In genomic region chr19:46387713-46388130, GRCh38 we compare ENCODE assay signal across 19 cellular contexts. TPM values are rescaled to one million over a fixed set of nuclear protein-coding genes. Genes with fewer than 3 reads are reported as not detected.
DNase-seq lines count a peak whose midpoint lies in the region; ATAC-seq, FAIRE-seq and TF ChIP-seq lines count a peak whose summit lies in the region.
"Had no signal": no experiment of that assay in that cellular context is flagged by ENCODE, and none has a peak within 500 bp of the region (broad histone marks: within the 10 kb centered on the region; RNA-seq: fewer than 3 reads in every experiment).

No MANE protein-coding gene starts in this region.

- H3K4me1 ChIP-seq in left ventricle myocardium inferior (peaks cover 25% of the 10 kb centered on the region), kidney (ENCODE audit: control insufficient read depth in 1 of 2, insufficient read depth in 1 of 2, low read depth in 1 of 2, low read length in 2 of 2) (no peaks in the 10 kb centered on the region), esophagus muscularis mucosa (peaks cover 14 to 19% (median 16%) of the 10 kb centered on the region in 4 donors)
- H3K4me1 ChIP-seq: A549, BE2C, HAP-1 had no signal

- CTCF ChIA-PET in activated CD4-positive, alpha-beta memory T cell treated with anti-CD3 and anti-CD28 coated beads for 36 hours (lab: Charles Lee) = no interaction called here

- no peaks in the 10 kb centered on the region for H3K9me3 ChIP-seq in left ventricle myocardium inferior (replicated peaks)
- no peaks in the 10 kb centered on the region for H3K9me3 ChIP-seq in kidney (ENCODE audit: control insufficient read depth in 1 of 2, low read length in 2 of 2)
- H3K9me3 ChIP-seq in esophagus muscularis mucosa = no peaks in the 10 kb centered on the region
- H3K9me3 ChIP-seq: BE2C, HAP-1 had no signal

- intact Hi-C loops in cardiac septum (cut with DNase I) = no loop called here
- intact Hi-C loops in left ventricle myocardium inferior (cut with micrococcal nuclease) = no loop called here
- intact Hi-C loops in kidney (cut with DNase I) = no loop called here
- intact Hi-C loops in activated CD4-positive, alpha-beta memory T cell treated with anti-CD3 and anti-CD28 coated beads for 36 hours (cut with micrococcal nuclease) = no loop called here
- intact Hi-C loops in esophagus muscularis mucosa (cut with DNase I) = no loop called here

- ATAC-seq in stimulated activated naive B cell treated with anti-CD40 and anti-IgM and Interleukin-4, amounts not matched to agents 10 μg/mL and 1 μg/mL and 100 μg/mL, for 72 hours (replicated peaks) = no peak
- ATAC-seq: A549; CD8-positive, alpha-beta T cell had no signal

- peak; percentile 53 for DNase-seq in cardiac septum (ENCODE audit: low spot score)
- no peak for DNase-seq in left ventricle myocardium inferior
- peak; percentile 66 for DNase-seq in chondrocyte (ENCODE audit: low spot score)
- DNase-seq in kidney = peak; percentile 37
- no peak for DNase-seq in stimulated activated naive B cell treated with anti-CD40 and anti-IgM and Interleukin-4, amounts not matched to agents 10 μg/mL and 1 μg/mL and 100 μg/mL, for 72 hours
- DNase-seq in activated CD4-positive, alpha-beta memory T cell treated with anti-CD3 and anti-CD28 coated beads for 36 hours = no peak
- DNase-seq in esophagus muscularis mucosa (ENCODE audit: extremely low spot score) = no peak
- DNase-seq: BE2C; CD8-positive, alpha-beta T cell; COR-L47; DMS153; DND-41; GDM1 had no signal

- no peak overlapping the region for H3K27ac Mint-ChIP-seq in chondrocyte (ENCODE audit: unreplicated experiment)
- peak overlapping the region; percentile 42 for H3K27ac Mint-ChIP-seq in stimulated activated naive B cell treated with anti-CD40 and anti-IgM and Interleukin-4, amounts not matched to agents 10 μg/mL and 1 μg/mL and 100 μg/mL, for 72 hours
- no peak overlapping the region for H3K27ac Mint-ChIP-seq in activated CD4-positive, alpha-beta memory T cell treated with anti-CD3 and anti-CD28 coated beads for 36 hours
- H3K27ac Mint-ChIP-seq: CD8-positive, alpha-beta T cell had no signal

- no peak for TF ChIP-seq CTCF in left ventricle myocardium inferior (IDR thresholded peaks at IDR 0.05; ENCODE audit: borderline replicate concordance)
- no peak for TF ChIP-seq CTCF in chondrocyte (IDR thresholded peaks at IDR 0.05)
- TF ChIP-seq CTCF in kidney (IDR thresholded peaks at IDR 0.05; ENCODE audit: borderline replicate concordance, extremely low read depth, insufficient read depth) = no peak
- no peak for TF ChIP-seq CTCF in esophagus muscularis mucosa (IDR thresholded peaks at IDR 0.05)

- H3K36me3 Mint-ChIP-seq in chondrocyte (ENCODE audit: low read depth) = peaks cover 48% of the 10 kb centered on the region
- peaks cover 64 to 84% of the 10 kb centered on the region in 2 donors for H3K36me3 Mint-ChIP-seq in stimulated activated naive B cell treated with anti-CD40 and anti-IgM and Interleukin-4, amounts not matched to agents 10 μg/mL and 1 μg/mL and 100 μg/mL, for 72 hours
- H3K36me3 Mint-ChIP-seq in activated CD4-positive, alpha-beta memory T cell treated with anti-CD3 and anti-CD28 coated beads for 36 hours = peaks cover 40% of the 10 kb centered on the region

- no peak for TF ChIP-seq EP300 in esophagus muscularis mucosa (IDR thresholded peaks at IDR 0.05)

- H3K4me1 Mint-ChIP-seq in chondrocyte (ENCODE audit: low read depth) = peaks cover 21% of the 10 kb centered on the region
- H3K4me1 Mint-ChIP-seq in stimulated activated naive B cell treated with anti-CD40 and anti-IgM and Interleukin-4, amounts not matched to agents 10 μg/mL and 1 μg/mL and 100 μg/mL, for 72 hours = peaks cover 6 to 18% of the 10 kb centered on the region in 2 donors
- H3K4me1 Mint-ChIP-seq in activated CD4-positive, alpha-beta memory T cell treated with anti-CD3 and anti-CD28 coated beads for 36 hours (ENCODE audit: low read depth) = no peaks in the 10 kb centered on the region
- H3K4me1 Mint-ChIP-seq: CD14-positive monocyte had no signal

- no peak overlapping the region for H3K9ac ChIP-seq in kidney (ENCODE audit: low read length in 2 of 2)

- no peak overlapping the region for H3K4me3 Mint-ChIP-seq in chondrocyte (ENCODE audit: unreplicated experiment)
- H3K4me3 Mint-ChIP-seq in stimulated activated naive B cell treated with anti-CD40 and anti-IgM and Interleukin-4, amounts not matched to agents 10 μg/mL and 1 μg/mL and 100 μg/mL, for 72 hours = no peak overlapping the region
- H3K4me3 Mint-ChIP-seq in activated CD4-positive, alpha-beta memory T cell treated with anti-CD3 and anti-CD28 coated beads for 36 hours = no peak overlapping the region
- H3K4me3 Mint-ChIP-seq: CD14-positive monocyte; CD8-positive, alpha-beta T cell had no signal

- TF ChIP-seq POLR2A in esophagus muscularis mucosa (IDR thresholded peaks at IDR 0.05; ENCODE audit: low read depth) = no peak

- no peaks in the 10 kb centered on the region for H3K27me3 ChIP-seq in left ventricle myocardium inferior (ENCODE audit: low read depth)
- H3K27me3 ChIP-seq in esophagus muscularis mucosa = no peaks in the 10 kb centered on the region
- H3K27me3 ChIP-seq: BE2C had no signal

- H3K4me3 ChIP-seq in left ventricle myocardium inferior (no peak overlapping the region), kidney (ENCODE audit: low read length in 2 of 2) (no peak overlapping the region), esophagus muscularis mucosa (no peak overlapping the region)
- H3K4me3 ChIP-seq: A549, HAP-1 had no signal

- no peak overlapping the region for H3K27ac ChIP-seq in left ventricle myocardium inferior (replicated peaks)
- H3K27ac ChIP-seq in kidney (ENCODE audit: low read depth in 2 of 2, low read length in 2 of 2) = no peak overlapping the region
- no peak overlapping the region for H3K27ac ChIP-seq in esophagus muscularis mucosa (replicated peaks in 1 of 4)
- H3K27ac ChIP-seq: A549 had no signal

- 92% methylated on average over 10 of the region's 10 CpGs for WGBS in esophagus muscularis mucosa

- H3K36me3 ChIP-seq in left ventricle myocardium inferior (peaks cover 80% of the 10 kb centered on the region), kidney (ENCODE audit: control insufficient read depth in 1 of 2, insufficient read depth in 2 of 2, low read length in 2 of 2) (peaks cover 17 to 48% of the 10 kb centered on the region in 2 donors), esophagus muscularis mucosa (peaks cover 51 to 98% (median 88%) of the 10 kb centered on the region in 4 donors)

- peaks cover 5% of the 10 kb centered on the region for H3K9me3 Mint-ChIP-seq in chondrocyte (ENCODE audit: low read depth)
- no peaks in the 10 kb centered on the region for H3K9me3 Mint-ChIP-seq in stimulated activated naive B cell treated with anti-CD40 and anti-IgM and Interleukin-4, amounts not matched to agents 10 μg/mL and 1 μg/mL and 100 μg/mL, for 72 hours
- H3K9me3 Mint-ChIP-seq in activated CD4-positive, alpha-beta memory T cell treated with anti-CD3 and anti-CD28 coated beads for 36 hours = peaks cover 2% of the 10 kb centered on the region
- H3K9me3 Mint-ChIP-seq: CD8-positive, alpha-beta T cell had no signal

- POLR2A ChIA-PET in activated CD4-positive, alpha-beta memory T cell treated with anti-CD3 and anti-CD28 coated beads for 36 hours (lab: Charles Lee) = no interaction called here

- H3K27me3 Mint-ChIP-seq in chondrocyte (ENCODE audit: low read depth) = no peaks in the 10 kb centered on the region
- no peaks in the 10 kb centered on the region for H3K27me3 Mint-ChIP-seq in stimulated activated naive B cell treated with anti-CD40 and anti-IgM and Interleukin-4, amounts not matched to agents 10 μg/mL and 1 μg/mL and 100 μg/mL, for 72 hours
- no peaks in the 10 kb centered on the region for H3K27me3 Mint-ChIP-seq in activated CD4-positive, alpha-beta memory T cell treated with anti-CD3 and anti-CD28 coated beads for 36 hours

- no peak for FAIRE-seq in kidney (lab: Jason Lieb, UNC)
- FAIRE-seq: A549, D721Med, H1 had no signal

RNA-seq across cellular contexts. Expression of gene CCDC8, which starts 25.6 kb away (rescaled TPM):
- 34.2 TPM for total RNA-seq in cardiac septum
- 30.8 TPM for total RNA-seq in left ventricle myocardium inferior
- total RNA-seq in chondrocyte = 39.3 to 53.2 TPM (median 39.5 TPM) in 3 replicates
- total RNA-seq in kidney = 18.9 TPM
- polyA plus RNA-seq in kidney (ENCODE audit: insufficient read depth, low read depth, low replicate concordance) = 21.0 TPM
- total RNA-seq in activated CD4-positive, alpha-beta memory T cell treated with anti-CD3 and anti-CD28 coated beads for 36 hours = not detected
- 10 to 100 TPM in 1 of 4 donors, 1 to 10 TPM in 3; 4.5 to 11.6 (median 4.9) TPM for total RNA-seq in esophagus muscularis mucosa
- total RNA-seq: CD8-positive, alpha-beta T cell; HT-29 had no signal
- polyA plus RNA-seq: CD14-positive monocyte had no signal

RNA-seq across cellular contexts. Expression of gene PPP5C, which starts 40.8 kb away (rescaled TPM):
- 82.8 TPM for total RNA-seq in cardiac septum
- total RNA-seq in left ventricle myocardium inferior = 70.8 TPM
- 62.5 to 90.6 TPM (median 62.6 TPM) in 3 replicates for total RNA-seq in chondrocyte
- total RNA-seq in kidney = 63.7 TPM
- polyA plus RNA-seq in kidney (ENCODE audit: insufficient read depth, low read depth, low replicate concordance) = 54.3 TPM
- total RNA-seq in activated CD4-positive, alpha-beta memory T cell treated with anti-CD3 and anti-CD28 coated beads for 36 hours = 10 to 100 TPM; 76.9 to 82.5 TPM
- 10 to 100 TPM; 39.9 to 74.7 (median 61.9) TPM for total RNA-seq in esophagus muscularis mucosa

RNA-seq across cellular contexts. Expression of gene PNMA8C, which starts 41.0 kb away (rescaled TPM):
- total RNA-seq in cardiac septum = 0.16 TPM
- total RNA-seq in left ventricle myocardium inferior = not detected
- 0.10 to 0.27 TPM (median 0.20 TPM) in 3 replicates for total RNA-seq in chondrocyte
- 0.09 TPM for total RNA-seq in kidney
- polyA plus RNA-seq in kidney (ENCODE audit: insufficient read depth, low read depth, low replicate concordance) = 0.09 TPM
- total RNA-seq in activated CD4-positive, alpha-beta memory T cell treated with anti-CD3 and anti-CD28 coated beads for 36 hours = not detected
- total RNA-seq in esophagus muscularis mucosa = under 1 TPM; 0.13 to 0.42 (median 0.17) TPM
- total RNA-seq: HT-29 had no signal
- polyA plus RNA-seq: CD14-positive monocyte had no signal

Comparison
In these comparisons a context has a peak if more than half of its experiments do, and no peak if none do; other contexts are left out.
1. DNase-seq: peak in cardiac septum (single experiment), chondrocyte (single experiment) and kidney (single experiment); none in left ventricle myocardium inferior (single experiment), stimulated activated naive B cell treated with anti-CD40 and anti-IgM and Interleukin-4, amounts not matched to agents 10 μg/mL and 1 μg/mL and 100 μg/mL, for 72 hours (single experiment), activated CD4-positive, alpha-beta memory T cell treated with anti-CD3 and anti-CD28 coated beads for 36 hours (single experiment) and esophagus muscularis mucosa (single experiment).
2. RNA of gene CCDC8, which starts 25.6 kb away (total RNA-seq): 39.3 to 53.2 TPM in chondrocyte, 34.2 TPM in cardiac septum (single experiment), 30.8 TPM in left ventricle myocardium inferior (single experiment), 18.9 TPM in kidney (single experiment) and 4.5 to 11.6 TPM in esophagus muscularis mucosa; not detected in activated CD4-positive, alpha-beta memory T cell treated with anti-CD3 and anti-CD28 coated beads for 36 hours; every median in the first group is over 4 times any median in the second.